Comparison of ENCODE assay signal across 17 cellular contexts in the genomic region with DNA sequence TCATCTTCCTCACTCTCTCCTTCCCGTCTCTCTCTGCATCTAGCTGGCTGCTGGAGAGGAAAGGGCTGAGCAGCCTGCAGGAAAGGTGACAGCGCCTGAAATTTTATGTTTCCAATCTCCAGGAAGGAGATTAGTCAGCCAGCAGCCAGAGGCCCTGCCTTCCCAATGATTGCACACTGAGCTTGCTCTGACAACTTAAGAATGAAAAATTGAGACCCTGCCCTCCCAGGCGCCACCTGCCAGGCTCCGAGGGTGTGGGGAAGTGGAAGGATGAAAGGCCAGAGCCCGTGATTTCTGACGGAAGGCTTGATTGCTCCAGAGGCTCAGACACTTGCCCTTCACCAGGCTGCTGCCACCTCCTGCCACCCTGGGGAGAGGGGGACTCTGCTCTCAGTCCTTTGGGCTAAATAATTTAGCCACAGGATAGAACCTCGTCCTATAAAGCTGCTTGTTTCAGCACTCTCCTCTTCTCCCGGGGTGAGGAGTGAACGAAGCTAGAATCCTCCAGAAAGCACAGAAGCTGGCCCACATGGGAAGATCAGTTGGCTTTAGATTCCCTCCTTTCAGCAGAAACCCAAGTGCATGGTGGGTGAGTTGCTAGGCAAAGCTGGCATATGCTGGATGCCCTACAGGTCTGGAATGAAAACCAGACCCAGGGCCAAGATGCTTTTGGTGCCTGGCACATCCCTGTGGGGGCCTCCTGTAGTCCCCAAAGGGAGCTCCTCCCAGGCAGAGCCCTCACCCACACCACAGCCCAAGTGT. TPM values are rescaled to one million over a fixed set of nuclear protein-coding genes. Genes with fewer than 3 reads are reported as not detected.
"Had no signal": no experiment of that assay in that cellular context is flagged by ENCODE, and none has a peak within 500 bp of the region (broad histone marks: within the 10 kb centered on the region; RNA-seq: fewer than 3 reads in every experiment).

No MANE protein-coding gene starts in this region.

- ATAC-seq: activated CD4-positive, alpha-beta T cell treated with anti-CD3 and anti-CD28 coated beads for 36 hours; activated T-helper 17 cell treated with anti-CD3 and anti-CD28 coated beads, Interleukin-2, amount 50 U/mL, for 72 hours; left cardiac atrium; natural killer cell; psoas muscle; sciatic nerve; stimulated activated naive CD8-positive, alpha-beta T cell treated with anti-CD3 and anti-CD28 coated beads, Interleukin-15, Interleukin-2, amounts not matched to agents 100 U/mL and 50 U/mL, for 24 hours; T-cell had no signal

- DNase-seq: activated CD4-positive, alpha-beta T cell treated with anti-CD3 and anti-CD28 coated beads for 36 hours; activated naive CD4-positive, alpha-beta T cell treated with anti-CD3 and anti-CD28 coated beads for 36 hours; central memory CD4-positive, alpha-beta T cell; cortex of kidney; glutamatergic neuron; immature natural killer cell; left cardiac atrium; mammary epithelial cell; natural killer cell; occipital lobe; psoas muscle; stimulated activated naive CD8-positive, alpha-beta T cell treated with anti-CD3 and anti-CD28 coated beads, Interleukin-15, Interleukin-2, amounts not matched to agents 100 U/mL and 50 U/mL, for 24 hours; T-cell; testis had no signal

- H3K36me3 Mint-ChIP-seq: natural killer cell had no signal

- H3K27ac ChIP-seq: psoas muscle, testis, VCaP had no signal

- H3K27me3 Mint-ChIP-seq: activated CD4-positive, alpha-beta T cell treated with anti-CD3 and anti-CD28 coated beads for 36 hours; activated T-helper 17 cell treated with anti-CD3 and anti-CD28 coated beads, Interleukin-2, amount 50 U/mL, for 72 hours; T-cell had no signal

- H3K9me3 Mint-ChIP-seq: activated naive CD4-positive, alpha-beta T cell treated with anti-CD3 and anti-CD28 coated beads for 36 hours; activated T-helper 17 cell treated with anti-CD3 and anti-CD28 coated beads, Interleukin-2, amount 50 U/mL, for 72 hours; immature natural killer cell; natural killer cell; T-cell had no signal

- H3K4me1 Mint-ChIP-seq: activated CD4-positive, alpha-beta T cell treated with anti-CD3 and anti-CD28 coated beads for 36 hours; activated T-helper 17 cell treated with anti-CD3 and anti-CD28 coated beads, Interleukin-2, amount 50 U/mL, for 72 hours; immature natural killer cell; natural killer cell; T-cell had no signal

- H3K4me1 ChIP-seq: psoas muscle had no signal

- H3K9me3 ChIP-seq: psoas muscle, testis had no signal

- H3K27ac Mint-ChIP-seq: activated CD4-positive, alpha-beta T cell treated with anti-CD3 and anti-CD28 coated beads for 36 hours; activated naive CD4-positive, alpha-beta T cell treated with anti-CD3 and anti-CD28 coated beads for 36 hours; activated T-helper 17 cell treated with anti-CD3 and anti-CD28 coated beads, Interleukin-2, amount 50 U/mL, for 72 hours; immature natural killer cell; natural killer cell; T-cell had no signal

- H3K4me3 Mint-ChIP-seq: activated CD4-positive, alpha-beta T cell treated with anti-CD3 and anti-CD28 coated beads for 36 hours; activated naive CD4-positive, alpha-beta T cell treated with anti-CD3 and anti-CD28 coated beads for 36 hours; activated T-helper 17 cell treated with anti-CD3 and anti-CD28 coated beads, Interleukin-2, amount 50 U/mL, for 72 hours; immature natural killer cell; natural killer cell; T-cell had no signal

- H3K4me3 ChIP-seq: psoas muscle, testis had no signal

- H3K27me3 ChIP-seq: testis had no signal

RNA-seq across cellular contexts. Expression of gene GRIN2C, which starts 33.6 kb away (rescaled TPM):
- total RNA-seq: activated CD4-positive, alpha-beta T cell treated with anti-CD3 and anti-CD28 coated beads for 36 hours; natural killer cell; T-cell had no signal
- polyA plus RNA-seq: mammary epithelial cell had no signal
